ENCODE assay signal across 11 cellular contexts in the genomic region with DNA sequence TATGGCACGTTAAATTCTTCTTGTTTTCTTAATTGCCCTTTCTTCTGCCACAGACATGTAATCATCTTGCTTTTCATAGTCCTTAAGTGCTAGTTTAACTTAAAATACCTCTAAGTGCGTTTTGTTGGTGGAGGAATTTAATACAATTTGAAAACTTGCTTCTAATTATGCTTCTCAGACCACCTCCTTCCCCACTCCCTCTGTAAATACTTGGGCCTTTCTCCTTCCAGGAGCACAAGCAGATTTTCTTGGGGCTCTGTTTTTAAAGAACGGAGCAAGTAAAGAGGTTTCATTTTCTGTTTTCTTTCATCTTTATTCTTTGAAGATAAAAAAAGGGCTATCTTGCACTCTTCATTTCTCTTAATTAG. TPM values are rescaled to one million over a fixed set of nuclear protein-coding genes. Genes with fewer than 3 reads are reported as not detected.
A peak's percentile ranks its signal among the peaks of the same experiment; 100 is the strongest.
DNase-seq lines count a peak whose midpoint lies in the region; FAIRE-seq and TF ChIP-seq lines count a peak whose summit lies in the region.
"Had no signal": no experiment of that assay in that cellular context is flagged by ENCODE, and none has a peak within 500 bp of the region (broad histone marks: within the 10 kb centered on the region; RNA-seq: fewer than 3 reads in every experiment).

No MANE protein-coding gene starts in this region.

- no peaks in the 10 kb centered on the region for H3K27me3 ChIP-seq in breast epithelium

- POLR2A ChIA-PET in MCF 10A (lab: Yijun Ruan, JAX), result interaction anchor here (0.6 to 1.5 kb wide), 4 partner anchors 7 to 164 kb away, joined by 3 to 4 read pairs (median 3); no protein-coding TSS in a partner anchor
- POLR2A ChIA-PET in RWPE1 (lab: Yijun Ruan, JAX; ENCODE audit: low non-redundant PET), result no interaction called here

- DNase-seq in breast epithelium (ENCODE audit: low spot score in 2 of 2), result no peak
- no peak for DNase-seq in MCF 10A (ENCODE audit: unreplicated experiment)
- DNase-seq in RWPE1 (ENCODE audit: low spot score), result no peak
- no peak for DNase-seq in kidney
- DNase-seq in germinal center (ENCODE audit: low spot score), result no peak
- DNase-seq in inferior parietal cortex (ENCODE audit: extremely low spot score), result no peak
- DNase-seq in SIG-M5 treated with dmso at 0.1 percent for 504 hours (lab: John Stamatoyannopoulos, UW; ENCODE audit: unreplicated experiment), result no peak

- peak overlapping the region; percentile 82 to 92 for H3K27ac ChIP-seq in breast epithelium
- H3K27ac ChIP-seq in RWPE1, result peak overlapping the region; percentile 75
- H3K27ac ChIP-seq in kidney (ENCODE audit: low read depth in 2 of 2, low read length in 2 of 2), result peak overlapping the region; percentile 59 to 73
- H3K27ac ChIP-seq in urinary bladder (ENCODE audit: low read depth), result peak overlapping the region; percentile 63
- H3K27ac ChIP-seq: C4-2B had no signal

- H3K36me3 ChIP-seq in breast epithelium (no peaks in the 10 kb centered on the region), kidney (ENCODE audit: control insufficient read depth in 1 of 2, insufficient read depth in 2 of 2, low read length in 2 of 2) (no peaks in the 10 kb centered on the region), urinary bladder (ENCODE audit: insufficient read depth) (no peaks in the 10 kb centered on the region)

- H3K4me3 Mint-ChIP-seq in MCF 10A (ENCODE audit: unreplicated experiment), result no peak overlapping the region
- H3K4me3 Mint-ChIP-seq: stimulated activated naive CD8-positive, alpha-beta T cell treated with anti-CD3 and anti-CD28 coated beads, Interleukin-15, amount 100 ng/mL, for 72 hours had no signal

- peaks cover 16% of the 10 kb centered on the region for H3K36me3 Mint-ChIP-seq in MCF 10A (ENCODE audit: insufficient read depth, unreplicated experiment)

- CTCF ChIA-PET in MCF 10A (lab: Yijun Ruan, JAX), result interaction anchor here (1.2 to 2.0 kb wide), 2 partner anchors 11 to 409 kb away, joined by 5 to 7 read pairs; no protein-coding TSS in a partner anchor
- CTCF ChIA-PET in RWPE1 (lab: Yijun Ruan, JAX), result no interaction called here

- H3K4me1 Mint-ChIP-seq in MCF 10A (ENCODE audit: insufficient read depth, unreplicated experiment), result no peaks in the 10 kb centered on the region
- H3K4me1 Mint-ChIP-seq: stimulated activated naive CD8-positive, alpha-beta T cell treated with anti-CD3 and anti-CD28 coated beads, Interleukin-15, amount 100 ng/mL, for 72 hours had no signal

- H3K27ac Mint-ChIP-seq in MCF 10A (ENCODE audit: low read depth, unreplicated experiment), result no peak overlapping the region
- H3K27ac Mint-ChIP-seq: stimulated activated naive CD8-positive, alpha-beta T cell treated with anti-CD3 and anti-CD28 coated beads, Interleukin-15, amount 100 ng/mL, for 72 hours had no signal

- BruUV-seq in MCF 10A (replicated peaks; lab: Mats Ljungman, UMichigan), result no TSS peak

- H3K9ac ChIP-seq in kidney (ENCODE audit: low read length in 2 of 2), result peak overlapping the region in 1 of 2 donors; percentile 54

- intact Hi-C loops in breast epithelium (cut with DNase I; ENCODE audit: low total_unique reads) (no loop called here), MCF 10A (cut with micrococcal nuclease) (loop anchor here (5.0 kb wide), 1 partner anchor 306 kb away; no protein-coding TSS in a partner anchor), kidney (cut with DNase I) (no loop called here)

- WGBS in urinary bladder, result 3% methylated on average over 3 of the region's 3 CpGs

- H3K9me3 ChIP-seq in breast epithelium (no peaks in the 10 kb centered on the region), kidney (ENCODE audit: control insufficient read depth in 1 of 2, low read length in 2 of 2) (no peaks in the 10 kb centered on the region)

- no peaks in the 10 kb centered on the region for H3K9me3 Mint-ChIP-seq in MCF 10A (ENCODE audit: unreplicated experiment)
- H3K9me3 Mint-ChIP-seq: stimulated activated naive CD8-positive, alpha-beta T cell treated with anti-CD3 and anti-CD28 coated beads, Interleukin-15, amount 100 ng/mL, for 72 hours had no signal

- TF ChIP-seq POLR2A in breast epithelium (IDR thresholded peaks at IDR 0.05), result no peak

- no peak for FAIRE-seq in kidney (lab: Jason Lieb, UNC)

- H3K27me3 Mint-ChIP-seq in MCF 10A (ENCODE audit: insufficient read depth, unreplicated experiment), result no peaks in the 10 kb centered on the region

- H3K4me3 ChIP-seq in breast epithelium (peak overlapping the region; percentile 57 to 76 (median 58)), kidney (ENCODE audit: low read length in 2 of 2) (peak overlapping the region; percentile 57 to 77), urinary bladder (ENCODE audit: low read depth, low read length) (peak overlapping the region; percentile 42)

- H3K4me1 ChIP-seq in breast epithelium (no peaks in the 10 kb centered on the region), kidney (ENCODE audit: control insufficient read depth in 1 of 2, insufficient read depth in 1 of 2, low read depth in 1 of 2, low read length in 2 of 2) (no peaks in the 10 kb centered on the region), urinary bladder (ENCODE audit: insufficient read depth) (no peaks in the 10 kb centered on the region)

- TF ChIP-seq CTCF in breast epithelium (IDR thresholded peaks at IDR 0.05), result no peak
- TF ChIP-seq CTCF in MCF 10A (IDR thresholded peaks at IDR 0.05; ENCODE audit: unreplicated experiment), result no peak
- no peak for TF ChIP-seq CTCF in RWPE1 (conservative IDR thresholded peaks at IDR 0.05; ENCODE audit: low read depth)
- TF ChIP-seq CTCF in kidney (IDR thresholded peaks at IDR 0.05; ENCODE audit: borderline replicate concordance, extremely low read depth, insufficient read depth), result no peak

RNA-seq across cellular contexts. Expression of gene PCDH18, which starts 0.6 kb away (rescaled TPM):
- total RNA-seq in breast epithelium (10 to 100 TPM; 34.2 to 67.2 (median 52.1) TPM), MCF 10A (2022) (3.5 and 4.9 TPM in 2 replicates), kidney (10.1 TPM), urinary bladder (227 TPM)
- polyA plus RNA-seq in kidney (ENCODE audit: insufficient read depth, low read depth, low replicate concordance) (2.2 TPM), urinary bladder (28.7 TPM)
- total RNA-seq: OCI-LY7 had no signal
